Comparison of ENCODE assay signal across 1 cellular context in genomic region chr1:235642021-235642942, GRCh38.
TF ChIP-seq lines count a peak whose summit lies in the region.

No MANE protein-coding gene starts in this region.

TF ChIP-seq in GM23338, 12 proteins besides CTCF, POLR2A, EP300 and RAD21 (continued from another document):
- TF ChIP-seq ZNF462 (CRISPR knock-in tag; IDR thresholded peaks at IDR 0.05) (no peak), ZNF331 (CRISPR knock-in tag; IDR thresholded peaks at IDR 0.05; ENCODE audit: low read depth) (no peak)
